Comparison of ENCODE assay signal across 11 cellular contexts in genomic region chr7:130544356-130544755, GRCh38.
"Had no signal": no experiment of that assay in that cellular context is flagged by ENCODE, and none has a peak within 500 bp of the region (broad histone marks: within the 10 kb centered on the region; RNA-seq: fewer than 3 reads in every experiment).

No MANE protein-coding gene starts in this region.

- FAIRE-seq: H1, H54 had no signal

- H3K4me1 ChIP-seq: HAP-1 had no signal

- H3K36me3 ChIP-seq: HAP-1 had no signal

- H3K27ac ChIP-seq: GM23248 had no signal

- H3K4me2 ChIP-seq: GM23338 had no signal

- H3K4me3 ChIP-seq: GM23248, GM23338, HAP-1 had no signal

- H3K9me3 ChIP-seq: HAP-1 had no signal

- H2AFZ ChIP-seq: GM23248, GM23338 had no signal

- H3K9ac ChIP-seq: GM23248 had no signal

- ATAC-seq: GM23338, HCT116 had no signal

- DNase-seq: GM23248, GOT3, H7, H9, HCEC 1CT, HFFc6 had no signal
